In the genomic region with DNA sequence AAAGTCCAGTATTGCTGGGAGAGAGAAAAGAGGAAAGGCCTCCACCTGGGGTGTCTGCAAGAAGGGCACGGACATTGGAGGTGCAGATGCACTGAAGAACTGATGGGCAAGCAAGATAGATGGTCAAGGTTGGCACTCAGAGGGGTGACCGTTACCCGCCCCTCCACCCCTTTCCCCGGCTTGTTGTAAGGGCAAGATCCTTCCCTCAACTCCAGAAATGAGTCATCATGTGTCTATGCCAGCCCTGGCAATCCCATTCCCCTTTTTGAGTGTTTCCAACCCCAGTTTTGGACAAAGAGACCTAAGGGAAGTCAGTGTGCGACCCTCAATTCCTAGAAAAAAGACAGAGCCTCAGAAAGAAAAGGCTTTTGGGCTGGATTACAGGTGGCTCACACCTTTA, we compare ENCODE assay signal across 16 cellular contexts. TPM values are rescaled to one million over a fixed set of nuclear protein-coding genes. Genes with fewer than 3 reads are reported as not detected.
A peak's percentile ranks its signal among the peaks of the same experiment; 100 is the strongest.
DNase-seq lines count a peak whose midpoint lies in the region; FAIRE-seq and TF ChIP-seq lines count a peak whose summit lies in the region.
"Had no signal": no experiment of that assay in that cellular context is flagged by ENCODE, and none has a peak within 500 bp of the region (broad histone marks: within the 10 kb centered on the region; RNA-seq: fewer than 3 reads in every experiment).

No MANE protein-coding gene starts in this region.

- H3K27ac ChIP-seq in right atrium auricular region (peak overlapping the region; percentile 69 to 86), vagina (peak overlapping the region; percentile 18)
- H3K27ac ChIP-seq: colonic mucosa, heart left ventricle had no signal

- TF ChIP-seq CTCF in right atrium auricular region (IDR thresholded peaks at IDR 0.05) (no peak), vagina (IDR thresholded peaks at IDR 0.05) (no peak), D721Med (IDR thresholded peaks at IDR 0.05; ENCODE audit: insufficient read depth, missing control alignments) (no peak)

- no peak for TF ChIP-seq POLR2A in vagina (IDR thresholded peaks at IDR 0.05)

- H3K27me3 ChIP-seq in right atrium auricular region (no peaks in the 10 kb centered on the region), vagina (no peaks in the 10 kb centered on the region)
- H3K27me3 ChIP-seq: colonic mucosa, transverse colon had no signal

- no peak for FAIRE-seq in D721Med (lab: Jason Lieb, UNC)
- FAIRE-seq: GM19239 had no signal

- intact Hi-C loops in cardiac septum (cut with DNase I) (no loop called here), vagina (cut with DNase I) (no loop called here)

- H3K36me3 ChIP-seq in right atrium auricular region (no peaks in the 10 kb centered on the region), vagina (no peaks in the 10 kb centered on the region)
- H3K36me3 ChIP-seq: colonic mucosa, heart left ventricle, transverse colon had no signal

- H3K4me1 ChIP-seq in right atrium auricular region: peaks cover 0 to 15% of the 10 kb centered on the region in 2 donors
- peaks cover 8% of the 10 kb centered on the region for H3K4me1 ChIP-seq in vagina
- H3K4me1 ChIP-seq: colonic mucosa had no signal

- peaks cover 0 to 8% of the 10 kb centered on the region in 2 donors for H3K9me3 ChIP-seq in right atrium auricular region
- H3K9me3 ChIP-seq in vagina: no peaks in the 10 kb centered on the region
- H3K9me3 ChIP-seq: colonic mucosa, transverse colon had no signal

- H3K4me3 ChIP-seq in right atrium auricular region: no peak overlapping the region
- H3K4me3 ChIP-seq in vagina: no peak overlapping the region
- H3K4me3 ChIP-seq: colonic mucosa, heart left ventricle, transverse colon had no signal

- DNase-seq in right atrium auricular region (ENCODE audit: low spot score) (no peak), cardiac septum (ENCODE audit: low spot score) (no peak), astrocyte of the hippocampus (ENCODE audit: low read depth, low spot score) (peak; percentile 50), islet precursor cell (peak; percentile 58), vagina (ENCODE audit: extremely low spot score in 2 of 2) (no peak), NCI-H82 (lab: John Stamatoyannopoulos, UW) (no peak), DMS53 (lab: John Stamatoyannopoulos, UW) (no peak), D721Med (ENCODE audit: insufficient read length, low spot score) (no peak)
- DNase-seq: activated CD4-positive, alpha-beta T cell treated with anti-CD3 and anti-CD28 coated beads for 48 hours; activated effector memory CD4-positive, alpha-beta T cell treated with Interleukin-2 at 50 U/mL for 16 hours; H9; stimulated activated naive B cell treated with anti-CD40 and anti-IgM and Interleukin-4, amounts not matched to agents 10 μg/mL and 1 μg/mL and 100 μg/mL, for 72 hours; transverse colon had no signal

RNA-seq across cellular contexts. Expression of a gene that starts 34.9 kb away (rescaled TPM):
- total RNA-seq in right atrium auricular region (100 to 1,000 TPM; 141 to 153 TPM), cardiac septum (64.6 TPM), vagina (161 TPM)

RNA-seq across cellular contexts. Expression of a gene that starts 47.4 kb away (rescaled TPM):
- 1 to 10 TPM; 2.6 to 8.2 TPM for total RNA-seq in right atrium auricular region
- total RNA-seq in cardiac septum: 0.35 TPM
- 9.1 TPM for total RNA-seq in vagina

RNA-seq across cellular contexts. Expression of a gene that starts 58.4 kb away (rescaled TPM):
- total RNA-seq in right atrium auricular region: 1 to 10 TPM; 2.9 to 4.0 TPM
- 3.6 TPM for total RNA-seq in cardiac septum
- 11.5 TPM for total RNA-seq in vagina

Comparison
In these comparisons a context has a peak if more than half of its experiments do, and no peak if none do; other contexts are left out.
1. DNase-seq: peak in astrocyte of the hippocampus (single experiment) and islet precursor cell (single experiment); none in right atrium auricular region (single experiment), cardiac septum (single experiment), vagina (0 of 2), NCI-H82 (single experiment), DMS53 (single experiment) and D721Med (single experiment).